Comparison of ENCODE assay signal across 8 cellular contexts in genomic region chr6:43758617-43759050, GRCh38. TPM values are rescaled to one million over a fixed set of nuclear protein-coding genes. Genes with fewer than 3 reads are reported as not detected.
DNase-seq lines count a peak whose midpoint lies in the region; ATAC-seq, FAIRE-seq and TF ChIP-seq lines count a peak whose summit lies in the region.

No MANE protein-coding gene starts in this region.

- H3K4me3 ChIP-seq in A549 (no peak overlapping the region), keratinocyte (ENCODE audit: control insufficient read depth in 2 of 3, extremely low read depth in 1 of 3, insufficient read depth in 2 of 3, low read depth in 1 of 3, low read length in 3 of 3) (no peak overlapping the region)

- FAIRE-seq in A549 (lab: Jason Lieb, UNC): no peak
- FAIRE-seq in keratinocyte (lab: Jason Lieb, UNC): no peak

- no peaks in the 10 kb centered on the region for H3K79me2 ChIP-seq in keratinocyte (ENCODE audit: control insufficient read depth, insufficient read depth, low read length)

- no peak overlapping the region for H3K9ac ChIP-seq in keratinocyte (ENCODE audit: control insufficient read depth, extremely low read depth, insufficient read depth, low read length)

- no peak overlapping the region for H2AFZ ChIP-seq in keratinocyte (ENCODE audit: control insufficient read depth, low read length)

- H3K36me3 ChIP-seq in keratinocyte (ENCODE audit: control insufficient read depth in 2 of 2, extremely low read depth in 1 of 2, insufficient read depth in 2 of 2, low read length in 2 of 2): no peaks in the 10 kb centered on the region

- no CpG with 5 or more reads among the region's 9 CpGs for WGBS in A549 (ENCODE audit: missing lambda C conversion rate)

- in situ Hi-C loops in GM13977 (cut with MboI; ENCODE audit: low pct_unique_long_range_greater_than_20kb, low sequenced_read_pairs, unreplicated experiment): no loop called here

- H3K4me2 ChIP-seq in A549 (no peak overlapping the region), keratinocyte (ENCODE audit: control insufficient read depth, extremely low read depth, insufficient read depth, low read depth, low read length) (no peak overlapping the region)

- peak; percentile 53 to 60 for TF ChIP-seq RAD21 in A549 (conservative IDR thresholded peaks at IDR 0.05 in 1 of 2, IDR thresholded peaks at IDR 0.05 in 1 of 2)

- no peak overlapping the region for H3K4me3 Mint-ChIP-seq in activated T-cell treated with anti-CD3 and anti-CD28 coated beads, Interleukin-2, amount 50 U/mL, for 72 hours

- TF ChIP-seq POLR2A in A549 (IDR thresholded peaks at IDR 0.05; ENCODE audit: low read length): no peak

- no peaks in the 10 kb centered on the region for H3K36me3 Mint-ChIP-seq in activated T-cell treated with anti-CD3 and anti-CD28 coated beads, Interleukin-2, amount 50 U/mL, for 72 hours (ENCODE audit: insufficient read depth in 2 of 2)

- peak overlapping the region; percentile 20 for H3K27ac Mint-ChIP-seq in activated T-cell treated with anti-CD3 and anti-CD28 coated beads, Interleukin-2, amount 50 U/mL, for 72 hours

- TF ChIP-seq EP300 in A549 (IDR thresholded peaks at IDR 0.05): no peak

- H3K27me3 Mint-ChIP-seq in activated T-cell treated with anti-CD3 and anti-CD28 coated beads, Interleukin-2, amount 50 U/mL, for 72 hours (ENCODE audit: low read depth): no peaks in the 10 kb centered on the region

- ATAC-seq in A549 (peak; percentile 57 to 85; a peak in 4 of 6 replicates), HG03175 (IDR thresholded peaks at IDR 0.05; ENCODE audit: unreplicated experiment) (no peak), GM21515 (IDR thresholded peaks at IDR 0.05; ENCODE audit: unreplicated experiment) (no peak)
- ATAC-seq in activated T-cell treated with anti-CD3 and anti-CD28 coated beads, Interleukin-2, amount 50 U/mL, for 72 hours (replicated peaks in 1 of 2): peak; percentile 63 to 72

- no peaks in the 10 kb centered on the region for H3K9me3 Mint-ChIP-seq in activated T-cell treated with anti-CD3 and anti-CD28 coated beads, Interleukin-2, amount 50 U/mL, for 72 hours

- H4K20me1 ChIP-seq in keratinocyte (ENCODE audit: control insufficient read depth, extremely low read depth, insufficient read depth, low read length): no peaks in the 10 kb centered on the region

- no peaks in the 10 kb centered on the region for H3K4me1 ChIP-seq in A549
- peaks cover 10% of the 10 kb centered on the region for H3K4me1 ChIP-seq in keratinocyte (ENCODE audit: control insufficient read depth, extremely low read depth, insufficient read depth, low read length)

- no peaks in the 10 kb centered on the region for H3K9me1 ChIP-seq in keratinocyte (ENCODE audit: control insufficient read depth, extremely low read depth, insufficient read depth, low read length)

- dilution Hi-C loops in keratinocyte (cut with MboI; ENCODE audit: extremely low pct_ligation_motif_present, low sequenced_read_pairs): no loop called here

- CTCF ChIA-PET in A549 (lab: Yijun Ruan, JAX): interaction anchor here (0.8 to 8.6 kb wide), 11 partner anchors 10 to 321 kb away, joined by 3 to 52 read pairs (median 6); partner anchors contain the start of genes MRPS18A and VEGFA

- POLR2A ChIA-PET in A549 (lab: Yijun Ruan, JAX): no interaction called here

- DNase-seq in A549 (ENCODE audit: low read depth in 1 of 2, low spot score in 1 of 2) (peak in 1 of 2 experiments; percentile 27), GM13977 (ENCODE audit: low spot score) (peak; percentile 60), keratinocyte (ENCODE audit: low read depth, low spot score) (no peak), NCI-H1105 (lab: John Stamatoyannopoulos, UW) (no peak), AG08395 (ENCODE audit: low spot score) (no peak)
- DNase-seq in activated T-cell treated with anti-CD3 and anti-CD28 coated beads, Interleukin-2, amount 50 U/mL, for 72 hours: peak; percentile 27 to 43

- H3K27ac ChIP-seq in A549 (0 out of 6 replicates have a peak overlapping the region, but pooled peaks of 1 of the 2 experiments have one; percentile 27), keratinocyte (ENCODE audit: control insufficient read depth, insufficient read depth, low read length) (no peak overlapping the region)

- TF ChIP-seq CTCF in A549 (IDR thresholded peaks at IDR 0.05) (peak; percentile 52), GM13977 (IDR thresholded peaks at IDR 0.05; ENCODE audit: extremely low read depth, insufficient read depth, missing control alignments) (peak; percentile 83), keratinocyte (optimal IDR thresholded peaks at IDR 0.05 in 1 of 3, IDR thresholded peaks at IDR 0.05 in 1 of 3, conservative IDR thresholded peaks at IDR 0.05 in 1 of 3; ENCODE audit: extremely low read depth in 1 of 3, insufficient read depth in 2 of 3, low read length in 3 of 3) (peak; percentile 42 to 66 (median 52))

- no peaks in the 10 kb centered on the region for H3K9me3 ChIP-seq in A549
- no peaks in the 10 kb centered on the region for H3K9me3 ChIP-seq in keratinocyte (ENCODE audit: control insufficient read depth, low read depth, low read length)

- peaks cover 6% of the 10 kb centered on the region for H3K27me3 ChIP-seq in keratinocyte (ENCODE audit: control insufficient read depth, extremely low read depth, insufficient read depth, low read length)

- H3K4me1 Mint-ChIP-seq in activated T-cell treated with anti-CD3 and anti-CD28 coated beads, Interleukin-2, amount 50 U/mL, for 72 hours (ENCODE audit: low read depth): peaks cover 19% of the 10 kb centered on the region

TF ChIP-seq in A549, 52 proteins besides CTCF, POLR2A, EP300 and RAD21:
- TF ChIP-seq HDAC2 (IDR thresholded peaks at IDR 0.05) (no peak), SMC3 (IDR thresholded peaks at IDR 0.05) (peak; percentile 49)

RNA-seq across cellular contexts. Expression of gene VEGFA, which starts 11.4 kb away (rescaled TPM):
- polyA plus RNA-seq in A549 (2011; rRNA removed) (83.7 and 101 TPM in 2 replicates), A549 (2017; fragmentation: RNase III; extraction: RNeasy Plus Mini Kit Qiagen cat#74134 plus additional on column Dnase treatment) (35.4 to 41.1 TPM (median 35.8 TPM) in 3 replicates), keratinocyte (91.3 to 191 TPM (median 149 TPM) in 3 replicates)
- 71.6 and 78.6 TPM in 2 replicates for polyA plus RNA-seq in A549 (2012; cell fraction: cytosol; rRNA removed)
- polyA plus RNA-seq in A549 (2012; cell fraction: nucleus; rRNA removed): 87.2 and 111 TPM in 2 replicates
- polyA minus RNA-seq in A549 (2011; rRNA and poly(A)+ RNA removed): 125 and 135 TPM in 2 replicates
- total RNA-seq in activated T-cell treated with anti-CD3 and anti-CD28 coated beads, Interleukin-2, amount 50 U/mL, for 72 hours: 10 to 100 TPM; 65.2 to 67.1 TPM
- polyA plus RNA-seq in keratinocyte (2011; ENCODE audit: low read depth): 77.1 TPM
- 40.0 and 40.3 TPM in 2 replicates for polyA plus RNA-seq in keratinocyte (2011; cell fraction: cytosol; rRNA removed)
- polyA plus RNA-seq in keratinocyte (2011; cell fraction: nucleus; rRNA removed): 532 and 640 TPM in 2 replicates
- polyA plus RNA-seq in keratinocyte (2012; ENCODE audit: low replicate concordance): 59.3 and 124 TPM in 2 replicates
- polyA minus RNA-seq in keratinocyte: 142 to 449 TPM (median 209 TPM) in 3 replicates
- polyA minus RNA-seq in keratinocyte (2011; cell fraction: cytosol; rRNA and poly(A)+ RNA removed): 20.7 TPM
- polyA minus RNA-seq in keratinocyte (2011; cell fraction: nucleus; rRNA and poly(A)+ RNA removed): 96.5 and 113 TPM in 2 replicates

Comparison
In these comparisons a context has a peak if more than half of its experiments do, and no peak if none do; other contexts are left out.
1. ATAC-seq: peak in A549 (2 of 2) and activated T-cell treated with anti-CD3 and anti-CD28 coated beads, Interleukin-2, amount 50 U/mL, for 72 hours (2 of 2); none in HG03175 (single experiment) and GM21515 (single experiment).
2. DNase-seq: peak in GM13977 (single experiment) and activated T-cell treated with anti-CD3 and anti-CD28 coated beads, Interleukin-2, amount 50 U/mL, for 72 hours (2 of 2); none in keratinocyte (single experiment), NCI-H1105 (single experiment) and AG08395 (single experiment).
3. Peak in every context shown above with its lines, with median percentiles within 50 percentile points of each other: CTCF ChIP-seq.